ENCODE assay signal across 8 cellular contexts in the genomic region with DNA sequence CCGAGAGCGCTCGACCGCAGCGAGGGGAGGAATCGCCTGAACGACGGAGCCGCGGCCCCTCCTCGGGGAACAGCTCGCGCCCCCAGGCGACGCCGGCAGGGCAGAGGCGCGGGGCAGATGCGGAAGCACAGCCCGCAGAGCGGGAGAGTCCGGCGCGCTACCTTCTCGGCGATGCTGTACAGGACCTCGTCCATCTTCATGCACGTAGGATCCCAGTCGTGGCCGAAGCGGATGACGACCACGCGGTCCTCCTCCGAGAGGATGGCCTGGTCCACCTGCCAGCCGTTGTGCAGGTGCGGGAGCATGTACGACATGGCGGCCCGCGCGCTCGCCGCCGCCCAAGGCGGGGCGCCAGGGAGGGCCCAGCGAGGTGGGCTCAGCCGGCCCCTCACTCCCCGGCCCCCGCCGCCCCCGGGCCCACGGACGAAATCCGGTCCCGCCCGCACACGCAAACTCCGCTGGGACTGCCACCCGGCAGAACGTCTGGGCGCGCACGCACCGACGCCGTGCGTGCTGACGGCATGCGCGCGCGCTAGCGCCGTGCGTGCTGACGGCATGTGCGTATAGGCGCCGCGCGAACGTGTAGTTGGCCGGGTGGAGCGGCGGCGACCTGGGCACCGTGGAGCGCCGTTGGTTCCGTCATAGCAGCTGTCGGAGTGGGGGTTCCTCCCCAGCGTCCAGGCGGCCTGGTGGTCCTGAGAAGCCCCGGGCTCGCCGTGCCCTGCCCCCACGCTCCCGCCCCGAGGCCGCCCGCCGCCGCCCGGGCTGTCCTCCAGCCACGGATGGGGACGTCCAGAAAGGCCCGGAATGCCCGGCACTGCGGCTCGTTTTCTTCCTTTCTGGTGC. TPM values are rescaled to one million over a fixed set of nuclear protein-coding genes. Genes with fewer than 3 reads are reported as not detected.
DNase-seq lines count a peak whose midpoint lies in the region; ATAC-seq lines count a peak whose summit lies in the region.

A gene with protein sequence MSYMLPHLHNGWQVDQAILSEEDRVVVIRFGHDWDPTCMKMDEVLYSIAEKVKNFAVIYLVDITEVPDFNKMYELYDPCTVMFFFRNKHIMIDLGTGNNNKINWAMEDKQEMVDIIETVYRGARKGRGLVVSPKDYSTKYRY (minus strand): TSS at position 485 of the 846 bp plus-strand sequence. CDS start 171 bp downstream, at position 314.

- H3K27ac Mint-ChIP-seq in CD8-positive, alpha-beta memory T cell = peak within 1 kb of the TSS; percentile 93 to 99 (median 98)
- H3K27ac Mint-ChIP-seq in memory B cell = peak within 1 kb of the TSS; percentile 95

- peaks cover 44 to 52% (median 50%) of the 10 kb centered on the region in 3 donors for H3K4me1 Mint-ChIP-seq in CD8-positive, alpha-beta memory T cell
- H3K4me1 Mint-ChIP-seq in memory B cell = peaks cover 14% of the 10 kb centered on the region

- peaks cover 10% of the 10 kb centered on the region for H3K36me3 ChIP-seq in CD8-positive, alpha-beta memory T cell (ENCODE audit: insufficient read depth, low read length)

- peak within 1 kb of the TSS; percentile 91 to 98 (median 93) for H3K4me3 Mint-ChIP-seq in CD8-positive, alpha-beta memory T cell
- peak within 1 kb of the TSS; percentile 93 for H3K4me3 Mint-ChIP-seq in memory B cell

- ATAC-seq in GM19397 (IDR thresholded peaks at IDR 0.05; ENCODE audit: unreplicated experiment) = peak; percentile 99
- ATAC-seq in HG03565 (IDR thresholded peaks at IDR 0.05; ENCODE audit: unreplicated experiment) = peak; percentile 92
- ATAC-seq in memory B cell (ENCODE audit: low read depth) = peak; percentile 94

- POLR2A ChIA-PET in CD8-positive, alpha-beta memory T cell (lab: Charles Lee) = interaction anchor here (0.9 to 1.6 kb wide), 5 partner anchors 22 to 45 kb away, joined by 4 to 9 read pairs (median 6); a partner anchor contains a TSS

- H3K4me1 ChIP-seq in CD8-positive, alpha-beta memory T cell (ENCODE audit: insufficient read depth, low read length) = peaks cover 42% of the 10 kb centered on the region

- peaks cover 0 to 32% (median 2%) of the 10 kb centered on the region in 3 donors for H3K36me3 Mint-ChIP-seq in CD8-positive, alpha-beta memory T cell
- H3K36me3 Mint-ChIP-seq in memory B cell = peaks cover 6% of the 10 kb centered on the region

- H3K27me3 Mint-ChIP-seq in CD8-positive, alpha-beta memory T cell = peaks cover 0 to 2% of the 10 kb centered on the region in 2 donors
- no peaks in the 10 kb centered on the region for H3K27me3 Mint-ChIP-seq in memory B cell

- peak; percentile 74 to 88 (median 85) for DNase-seq in CD8-positive, alpha-beta memory T cell
- DNase-seq in NK-92 treated with Interleukin-12 subunit alpha and Interleukin-12 subunit beta, amount 100 ng/mL, for 24 hours (lab: John Stamatoyannopoulos, UW) = peak; percentile 74
- peak; percentile 93 for DNase-seq in activated CD8-positive, alpha-beta memory T cell treated with anti-CD3 and anti-CD28 coated beads for 24 hours
- DNase-seq in effector CD8-positive, alpha-beta T cell (lab: John Stamatoyannopoulos, UW) = peak; percentile 67
- peak; percentile 76 to 82 for DNase-seq in memory B cell (ENCODE audit: low spot score in 2 of 2)
- DNase-seq in stimulated activated CD8-positive, alpha-beta memory T cell treated with anti-CD3 and anti-CD28 coated beads, Interleukin-12 subunit alpha, Interleukin-12 subunit beta, amount 100 ng/mL, for 24 hours (ENCODE audit: extremely low read depth) = peak; percentile 72

- H3K27me3 ChIP-seq in CD8-positive, alpha-beta memory T cell (ENCODE audit: insufficient read depth, low read length, poor library complexity, severe bottlenecking) = no peaks in the 10 kb centered on the region

- H3K9me3 Mint-ChIP-seq in CD8-positive, alpha-beta memory T cell = no peaks in the 10 kb centered on the region
- no peaks in the 10 kb centered on the region for H3K9me3 Mint-ChIP-seq in memory B cell

- H3K9me3 ChIP-seq in CD8-positive, alpha-beta memory T cell (ENCODE audit: low read length) = no peaks in the 10 kb centered on the region

- H3K4me3 ChIP-seq in CD8-positive, alpha-beta memory T cell (ENCODE audit: low read length) = peak within 1 kb of the TSS; percentile 88

- CTCF ChIA-PET in CD8-positive, alpha-beta memory T cell (lab: Charles Lee) = interaction anchor here (1.4 kb wide), 1 partner anchor 47 kb away, joined by 3 read pairs; a partner anchor contains a TSS

- peak within 1 kb of the TSS; percentile 96 for H3K27ac ChIP-seq in CD8-positive, alpha-beta memory T cell (ENCODE audit: low read depth, low read length)

RNA-seq across cellular contexts. Expression of the gene that starts here (rescaled TPM):
- total RNA-seq in CD8-positive, alpha-beta memory T cell = 100 to 1,000 TPM; 198 to 202 TPM
- 260 TPM for polyA plus RNA-seq in CD8-positive, alpha-beta memory T cell

Comparison
In these comparisons a context has a peak if more than half of its experiments do, and no peak if none do; other contexts are left out.
1. Peak in every context shown above with its lines: DNase-seq, ATAC-seq, H3K4me3 ChIP-seq and H3K27ac ChIP-seq.